In genomic region chr17:78279360-78279990, GRCh38 we compare ENCODE assay signal across 17 cellular contexts. TPM values are rescaled to one million over a fixed set of nuclear protein-coding genes. Genes with fewer than 3 reads are reported as not detected.
"Had no signal": no experiment of that assay in that cellular context is flagged by ENCODE, and none has a peak within 500 bp of the region (broad histone marks: within the 10 kb centered on the region; RNA-seq: fewer than 3 reads in every experiment).

No MANE protein-coding gene starts in this region.

- H3K27me3 Mint-ChIP-seq: activated CD4-positive, alpha-beta T cell treated with anti-CD3 and anti-CD28 coated beads for 36 hours; activated CD8-positive, alpha-beta T cell treated with anti-CD3 and anti-CD28 coated beads for 36 hours; activated naive CD8-positive, alpha-beta T cell treated with anti-CD3 and anti-CD28 coated beads, Interleukin-2, amount 10 ng/mL, durations not matched to agents 7 days and 5 days had no signal

- H3K9me3 Mint-ChIP-seq: activated CD8-positive, alpha-beta T cell treated with anti-CD3 and anti-CD28 coated beads for 36 hours; activated naive CD8-positive, alpha-beta T cell treated with anti-CD3 and anti-CD28 coated beads, Interleukin-2, amount 10 ng/mL, durations not matched to agents 7 days and 5 days; stimulated activated naive B cell treated with anti-CD40 and anti-IgM and Interleukin-4, amounts not matched to agents 10 μg/mL and 1 μg/mL and 100 μg/mL, for 72 hours; T-helper 1 cell treated with Interleukin-12 subunit alpha and Interleukin-12 subunit beta and Interleukin-4 antibody, amounts not matched to agents 30 μg/mL and 1 μg/mL, for 36 hours had no signal

- H3K27ac ChIP-seq: foreskin keratinocyte, neutrophil, thyroid gland had no signal

- H3K4me3 Mint-ChIP-seq: activated CD4-positive, alpha-beta T cell treated with anti-CD3 and anti-CD28 coated beads for 36 hours; activated CD8-positive, alpha-beta T cell treated with anti-CD3 and anti-CD28 coated beads for 36 hours; activated naive CD8-positive, alpha-beta T cell treated with anti-CD3 and anti-CD28 coated beads, Interleukin-2, amount 10 ng/mL, durations not matched to agents 7 days and 5 days; stimulated activated naive B cell treated with anti-CD40 and anti-IgM and Interleukin-4, amounts not matched to agents 10 μg/mL and 1 μg/mL and 100 μg/mL, for 72 hours; T-helper 1 cell treated with Interleukin-12 subunit alpha and Interleukin-12 subunit beta and Interleukin-4 antibody, amounts not matched to agents 30 μg/mL and 1 μg/mL, for 36 hours had no signal

- H3K4me3 ChIP-seq: thyroid gland had no signal

- H3K4me1 ChIP-seq: foreskin keratinocyte had no signal

- H3K27ac Mint-ChIP-seq: activated CD4-positive, alpha-beta T cell treated with anti-CD3 and anti-CD28 coated beads for 36 hours; activated CD8-positive, alpha-beta T cell treated with anti-CD3 and anti-CD28 coated beads for 36 hours; activated naive CD8-positive, alpha-beta T cell treated with anti-CD3 and anti-CD28 coated beads, Interleukin-2, amount 10 ng/mL, durations not matched to agents 7 days and 5 days; stimulated activated naive B cell treated with anti-CD40 and anti-IgM and Interleukin-4, amounts not matched to agents 10 μg/mL and 1 μg/mL and 100 μg/mL, for 72 hours; T-helper 1 cell treated with Interleukin-12 subunit alpha and Interleukin-12 subunit beta and Interleukin-4 antibody, amounts not matched to agents 30 μg/mL and 1 μg/mL, for 36 hours had no signal

- H3K36me3 Mint-ChIP-seq: stimulated activated naive B cell treated with anti-CD40 and anti-IgM and Interleukin-4, amounts not matched to agents 10 μg/mL and 1 μg/mL and 100 μg/mL, for 72 hours had no signal

- H3K36me3 ChIP-seq: neutrophil, thyroid gland had no signal

- H3K4me1 Mint-ChIP-seq: stimulated activated naive B cell treated with anti-CD40 and anti-IgM and Interleukin-4, amounts not matched to agents 10 μg/mL and 1 μg/mL and 100 μg/mL, for 72 hours had no signal

- H3K9me3 ChIP-seq: neutrophil, thyroid gland had no signal

- H3K27me3 ChIP-seq: neutrophil, thyroid gland had no signal

- ATAC-seq: activated CD4-positive, alpha-beta T cell treated with anti-CD3 and anti-CD28 coated beads for 36 hours; activated CD8-positive, alpha-beta T cell treated with anti-CD3 and anti-CD28 coated beads for 36 hours; foreskin keratinocyte; stimulated activated naive B cell treated with anti-CD40 and anti-IgM and Interleukin-4, amounts not matched to agents 10 μg/mL and 1 μg/mL and 100 μg/mL, for 72 hours had no signal

- DNase-seq: activated CD4-positive, alpha-beta T cell treated with anti-CD3 and anti-CD28 coated beads for 36 hours; activated CD8-positive, alpha-beta memory T cell treated with anti-CD3 and anti-CD28 coated beads, Interleukin-2, amount 50 U/mL, for 4 hours; activated CD8-positive, alpha-beta T cell treated with anti-CD3 and anti-CD28 coated beads for 36 hours; activated naive CD8-positive, alpha-beta T cell treated with anti-CD3 and anti-CD28 coated beads, Interleukin-2, amount 10 ng/mL, durations not matched to agents 7 days and 5 days; activated T-cell treated with anti-CD3 and anti-CD28 coated beads, Interleukin-2, amount 50 U/mL, for 48 hours; cerebellar nuclear complex; effector CD8-positive, alpha-beta T cell; foreskin keratinocyte; kidney glomerular epithelial cell; retina; stimulated activated CD4-positive, alpha-beta T cell treated with anti-CD3 and anti-CD28 coated beads, Interleukin-2, amount 100 ng/mL, for 48 hours; stimulated activated naive B cell treated with anti-CD40 and anti-IgM and Interleukin-4, amounts not matched to agents 10 μg/mL and 1 μg/mL and 100 μg/mL, for 72 hours; thyroid gland had no signal

RNA-seq across cellular contexts. Expression of gene TMEM235, which starts 48.0 kb away (rescaled TPM):
- total RNA-seq: activated CD4-positive, alpha-beta T cell treated with anti-CD3 and anti-CD28 coated beads for 36 hours; activated CD8-positive, alpha-beta T cell treated with anti-CD3 and anti-CD28 coated beads for 36 hours; activated naive CD8-positive, alpha-beta T cell treated with anti-CD3 and anti-CD28 coated beads, Interleukin-2, amount 10 ng/mL, durations not matched to agents 7 days and 5 days; foreskin keratinocyte; liver; mesenteric fat pad; thyroid gland had no signal
- polyA plus RNA-seq: foreskin keratinocyte had no signal
